1 cellular context compared by ENCODE assay signal in genomic region chr10:102869290-102870198, GRCh38.
A peak's percentile ranks its signal among the peaks of the same experiment; 100 is the strongest.
TF ChIP-seq lines count a peak whose summit lies in the region.

AS3MT (plus strand) TSS chr10:102869470; CDS start chr10:102869593, 123 bp downstream.

TF ChIP-seq in HepG2, 621 proteins besides CTCF, POLR2A, EP300 and RAD21 (continued from another document and continues in another):
- TF ChIP-seq ZXDC (CRISPR knock-in tag; IDR thresholded peaks at IDR 0.05) = 0 out of 2 replicates have a peak, but pooled peaks have one; percentile 59
- TF ChIP-seq SMYD3 (CRISPR knock-in tag; IDR thresholded peaks at IDR 0.05) = no peak
- peak; percentile 66; the same call in 1 of the 2 replicates for TF ChIP-seq ZC3H13 (CRISPR knock-in tag; IDR thresholded peaks at IDR 0.05)
- no peak for TF ChIP-seq CCDC6 (CRISPR knock-in tag; IDR thresholded peaks at IDR 0.05)
- 0 out of 2 replicates have a peak, but pooled peaks have one; percentile 11 for TF ChIP-seq MED1 (CRISPR knock-in tag; IDR thresholded peaks at IDR 0.05)
- no peak for TF ChIP-seq THAP7 (CRISPR knock-in tag; IDR thresholded peaks at IDR 0.05)
- 0 out of 2 replicates have a peak, but pooled peaks have one; percentile 48 for TF ChIP-seq HNRNPL (IDR thresholded peaks at IDR 0.05; ENCODE audit: low read depth, low read length)
- no peak for TF ChIP-seq FOXP1 (IDR thresholded peaks at IDR 0.05)
- TF ChIP-seq FOXP1 (CRISPR knock-in tag; IDR thresholded peaks at IDR 0.05) = no peak
- TF ChIP-seq NFKBIZ (CRISPR knock-in tag; IDR thresholded peaks at IDR 0.05) = no peak
- TF ChIP-seq ZNF484 (CRISPR knock-in tag; IDR thresholded peaks at IDR 0.05; ENCODE audit: borderline replicate concordance, low read depth) = no peak
- TF ChIP-seq ZBTB4 (CRISPR knock-in tag; IDR thresholded peaks at IDR 0.05; ENCODE audit: borderline replicate concordance) = 0 out of 2 replicates have a peak, but pooled peaks have one; percentile 48
- TF ChIP-seq, protein P1, sequence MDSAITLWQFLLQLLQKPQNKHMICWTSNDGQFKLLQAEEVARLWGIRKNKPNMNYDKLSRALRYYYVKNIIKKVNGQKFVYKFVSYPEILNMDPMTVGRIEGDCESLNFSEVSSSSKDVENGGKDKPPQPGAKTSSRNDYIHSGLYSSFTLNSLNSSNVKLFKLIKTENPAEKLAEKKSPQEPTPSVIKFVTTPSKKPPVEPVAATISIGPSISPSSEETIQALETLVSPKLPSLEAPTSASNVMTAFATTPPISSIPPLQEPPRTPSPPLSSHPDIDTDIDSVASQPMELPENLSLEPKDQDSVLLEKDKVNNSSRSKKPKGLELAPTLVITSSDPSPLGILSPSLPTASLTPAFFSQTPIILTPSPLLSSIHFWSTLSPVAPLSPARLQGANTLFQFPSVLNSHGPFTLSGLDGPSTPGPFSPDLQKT (CRISPR knock-in tag; IDR thresholded peaks at IDR 0.05; ENCODE audit: borderline replicate concordance) = no peak
- no peak for TF ChIP-seq ZNF431 (CRISPR knock-in tag; IDR thresholded peaks at IDR 0.05; ENCODE audit: borderline replicate concordance, low read depth)
- no peak for TF ChIP-seq ZNF780A (CRISPR knock-in tag; IDR thresholded peaks at IDR 0.05)
- TF ChIP-seq NFE2 (CRISPR knock-in tag; IDR thresholded peaks at IDR 0.05) = no peak
- TF ChIP-seq KDM2A (CRISPR knock-in tag; IDR thresholded peaks at IDR 0.05; ENCODE audit: borderline replicate concordance, low read depth) = peak; percentile 97
- TF ChIP-seq ZNF12 (CRISPR knock-in tag; IDR thresholded peaks at IDR 0.05) = no peak
- no peak; the same call in 1 of the 2 replicates for TF ChIP-seq NCOA1 (CRISPR knock-in tag; IDR thresholded peaks at IDR 0.05)
- TF ChIP-seq RBM39 (IDR thresholded peaks at IDR 0.05; ENCODE audit: low read depth, low read length, poor library complexity, severe bottlenecking) = no peak
- TF ChIP-seq GFI1 (CRISPR knock-in tag; IDR thresholded peaks at IDR 0.05; ENCODE audit: borderline replicate concordance) = peak; percentile 45; the same call in 1 of the 2 replicates
- no peak for TF ChIP-seq CBX5 (CRISPR knock-in tag; IDR thresholded peaks at IDR 0.05; ENCODE audit: borderline replicate concordance)
- no peak for TF ChIP-seq FIP1L1 (IDR thresholded peaks at IDR 0.05; ENCODE audit: borderline replicate concordance, insufficient read depth, low read depth, low read length)
- TF ChIP-seq MATR3 (CRISPR knock-in tag; IDR thresholded peaks at IDR 0.05) = no peak
- TF ChIP-seq SKIL (CRISPR knock-in tag; IDR thresholded peaks at IDR 0.05; ENCODE audit: borderline replicate concordance) = no peak; the same call in 1 of the 2 replicates
- peak; percentile 94 for TF ChIP-seq ZFX (CRISPR knock-in tag; IDR thresholded peaks at IDR 0.05; ENCODE audit: low read depth)
- TF ChIP-seq ZNF468 (CRISPR knock-in tag; IDR thresholded peaks at IDR 0.05) = no peak
- no peak for TF ChIP-seq ZMAT3 (CRISPR knock-in tag; conservative IDR thresholded peaks at IDR 0.05)
- no peak for TF ChIP-seq KDM1A (CRISPR knock-in tag; IDR thresholded peaks at IDR 0.05)
- TF ChIP-seq ETV5 (CRISPR knock-in tag; IDR thresholded peaks at IDR 0.05; ENCODE audit: borderline replicate concordance) = peak; percentile 29; the same call in 1 of the 2 replicates
- TF ChIP-seq, protein P2, sequence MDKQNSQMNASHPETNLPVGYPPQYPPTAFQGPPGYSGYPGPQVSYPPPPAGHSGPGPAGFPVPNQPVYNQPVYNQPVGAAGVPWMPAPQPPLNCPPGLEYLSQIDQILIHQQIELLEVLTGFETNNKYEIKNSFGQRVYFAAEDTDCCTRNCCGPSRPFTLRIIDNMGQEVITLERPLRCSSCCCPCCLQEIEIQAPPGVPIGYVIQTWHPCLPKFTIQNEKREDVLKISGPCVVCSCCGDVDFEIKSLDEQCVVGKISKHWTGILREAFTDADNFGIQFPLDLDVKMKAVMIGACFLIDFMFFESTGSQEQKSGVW (CRISPR knock-in tag; IDR thresholded peaks at IDR 0.05; ENCODE audit: borderline replicate concordance) = no peak
- no peak for TF ChIP-seq NFRKB (IDR thresholded peaks at IDR 0.05)
- no peak for TF ChIP-seq THYN1 (CRISPR knock-in tag; IDR thresholded peaks at IDR 0.05; ENCODE audit: borderline replicate concordance, low read depth)
- TF ChIP-seq ZNF678 (CRISPR knock-in tag; IDR thresholded peaks at IDR 0.05) = 0 out of 2 replicates have a peak, but pooled peaks have one; percentile 55
- no peak for TF ChIP-seq NR3C1 (CRISPR knock-in tag; IDR thresholded peaks at IDR 0.05)
- TF ChIP-seq ZNF331 (CRISPR knock-in tag; IDR thresholded peaks at IDR 0.05) = no peak; the same call in 1 of the 2 replicates
- peak; percentile 24; the same call in 1 of the 2 replicates for TF ChIP-seq ZSCAN21 (CRISPR knock-in tag; IDR thresholded peaks at IDR 0.05; ENCODE audit: borderline replicate concordance)
- TF ChIP-seq, protein P3, sequence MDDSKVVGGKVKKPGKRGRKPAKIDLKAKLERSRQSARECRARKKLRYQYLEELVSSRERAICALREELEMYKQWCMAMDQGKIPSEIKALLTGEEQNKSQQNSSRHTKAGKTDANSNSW (CRISPR knock-in tag; IDR thresholded peaks at IDR 0.05; ENCODE audit: borderline replicate concordance) = no peak
- TF ChIP-seq, protein P4, sequence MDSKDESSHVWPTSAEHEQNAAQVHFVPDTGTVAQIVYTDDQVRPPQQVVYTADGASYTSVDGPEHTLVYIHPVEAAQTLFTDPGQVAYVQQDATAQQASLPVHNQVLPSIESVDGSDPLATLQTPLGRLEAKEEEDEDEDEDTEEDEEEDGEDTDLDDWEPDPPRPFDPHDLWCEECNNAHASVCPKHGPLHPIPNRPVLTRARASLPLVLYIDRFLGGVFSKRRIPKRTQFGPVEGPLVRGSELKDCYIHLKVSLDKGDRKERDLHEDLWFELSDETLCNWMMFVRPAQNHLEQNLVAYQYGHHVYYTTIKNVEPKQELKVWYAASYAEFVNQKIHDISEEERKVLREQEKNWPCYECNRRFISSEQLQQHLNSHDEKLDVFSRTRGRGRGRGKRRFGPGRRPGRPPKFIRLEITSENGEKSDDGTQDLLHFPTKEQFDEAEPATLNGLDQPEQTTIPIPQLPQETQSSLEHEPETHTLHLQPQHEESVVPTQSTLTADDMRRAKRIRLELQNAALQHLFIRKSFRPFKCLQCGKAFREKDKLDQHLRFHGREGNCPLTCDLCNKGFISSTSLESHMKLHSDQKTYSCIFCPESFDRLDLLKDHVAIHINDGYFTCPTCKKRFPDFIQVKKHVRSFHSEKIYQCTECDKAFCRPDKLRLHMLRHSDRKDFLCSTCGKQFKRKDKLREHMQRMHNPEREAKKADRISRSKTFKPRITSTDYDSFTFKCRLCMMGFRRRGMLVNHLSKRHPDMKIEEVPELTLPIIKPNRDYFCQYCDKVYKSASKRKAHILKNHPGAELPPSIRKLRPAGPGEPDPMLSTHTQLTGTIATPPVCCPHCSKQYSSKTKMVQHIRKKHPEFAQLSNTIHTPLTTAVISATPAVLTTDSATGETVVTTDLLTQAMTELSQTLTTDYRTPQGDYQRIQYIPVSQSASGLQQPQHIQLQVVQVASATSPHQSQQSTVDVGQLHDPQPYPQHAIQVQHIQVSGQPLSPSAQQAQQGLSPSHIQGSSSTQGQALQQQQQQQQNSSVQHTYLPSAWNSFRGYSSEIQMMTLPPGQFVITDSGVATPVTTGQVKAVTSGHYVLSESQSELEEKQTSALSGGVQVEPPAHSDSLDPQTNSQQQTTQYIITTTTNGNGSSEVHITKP (CRISPR knock-in tag; IDR thresholded peaks at IDR 0.05; ENCODE audit: low read depth) = no peak
- no peak for TF ChIP-seq ZNF615 (CRISPR knock-in tag; IDR thresholded peaks at IDR 0.05; ENCODE audit: borderline replicate concordance)
- TF ChIP-seq ELF3 (CRISPR knock-in tag; IDR thresholded peaks at IDR 0.05) = no peak
- 0 out of 2 replicates have a peak, but pooled peaks have one; percentile 5 for TF ChIP-seq FOXA3 (CRISPR knock-in tag; IDR thresholded peaks at IDR 0.05)
- no peak for TF ChIP-seq CSRNP1 (CRISPR knock-in tag; IDR thresholded peaks at IDR 0.05)
- TF ChIP-seq NFATC3 (CRISPR knock-in tag; IDR thresholded peaks at IDR 0.05) = no peak
- no peak for TF ChIP-seq CCAR2 (optimal IDR thresholded peaks at IDR 0.05; ENCODE audit: low read depth, low read length)
- no peak for TF ChIP-seq RARG (CRISPR knock-in tag; IDR thresholded peaks at IDR 0.05; ENCODE audit: low read depth)
- no peak for TF ChIP-seq HDAC2 (CRISPR knock-in tag; IDR thresholded peaks at IDR 0.05)
- no peak for TF ChIP-seq NPAS2 (CRISPR knock-in tag; IDR thresholded peaks at IDR 0.05; ENCODE audit: borderline replicate concordance)
- no peak; the same call in 1 of the 2 replicates for TF ChIP-seq ZFP37 (CRISPR knock-in tag; IDR thresholded peaks at IDR 0.05; ENCODE audit: borderline replicate concordance)
- no peak for TF ChIP-seq ZNF24 (IDR thresholded peaks at IDR 0.05)
- TF ChIP-seq ZMYM2 (CRISPR knock-in tag; IDR thresholded peaks at IDR 0.05) = peak; percentile 73; the same call in 1 of the 2 replicates
- 0 out of 2 replicates have a peak, but pooled peaks have one; percentile 10 for TF ChIP-seq STAG1 (CRISPR knock-in tag; IDR thresholded peaks at IDR 0.05)
